In the genomic region with DNA sequence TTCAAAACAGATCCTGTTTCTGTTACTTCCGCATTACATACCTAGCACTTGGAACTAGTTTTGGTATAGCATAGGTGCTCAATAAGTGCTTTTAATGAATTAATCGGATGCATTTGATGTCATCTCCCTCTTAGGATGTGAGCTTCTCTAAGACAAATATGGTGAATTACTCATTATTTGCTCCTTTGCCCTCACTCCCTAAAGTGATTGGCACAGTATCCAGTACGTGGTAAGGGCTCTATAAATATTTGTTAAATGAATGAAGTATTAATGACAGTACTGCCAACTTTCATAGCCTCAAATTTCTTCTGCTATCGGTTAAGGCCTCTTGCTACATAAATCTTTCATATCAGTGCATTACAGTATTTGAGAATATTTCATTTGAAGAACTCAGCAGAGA, we compare ENCODE assay signal across 16 cellular contexts.
A peak's percentile ranks its signal among the peaks of the same experiment; 100 is the strongest.
DNase-seq lines count a peak whose midpoint lies in the region; ATAC-seq, FAIRE-seq and TF ChIP-seq lines count a peak whose summit lies in the region.
"Had no signal": no experiment of that assay in that cellular context is flagged by ENCODE, and none has a peak within 500 bp of the region (broad histone marks: within the 10 kb centered on the region; RNA-seq: fewer than 3 reads in every experiment).

No MANE protein-coding gene starts in this region.

- H3K36me3 ChIP-seq in Karpas-422 (ENCODE audit: insufficient read depth, low read length) (no peaks in the 10 kb centered on the region), K562 (ENCODE audit: control insufficient read depth, insufficient read depth, low read length) (no peaks in the 10 kb centered on the region), tibial artery (no peaks in the 10 kb centered on the region)

- DNase-seq in Karpas-422 = no peak
- no peak for DNase-seq in K562 (ENCODE audit: extremely low read depth in 1 of 4, low spot score in 3 of 4)
- no peak for DNase-seq in mesothelial cell of epicardium (ENCODE audit: low spot score in 2 of 2, unreplicated experiment in 2 of 2)
- no peak for DNase-seq in tibial artery
- DNase-seq in anterior cingulate cortex (lab: John Stamatoyannopoulos, UW) = no peak
- DNase-seq: Caco-2; CD8-positive, alpha-beta memory T cell; DMS79; GOT3; H9; KBM-7 had no signal

- intact Hi-C loops in K562 (cut with micrococcal nuclease) (no loop called here), tibial artery (cut with DNase I; ENCODE audit: low total_unique reads) (no loop called here)

- H3K9ac ChIP-seq in Karpas-422 (ENCODE audit: low read length) (no peak overlapping the region), K562 (ENCODE audit: insufficient read depth in 1 of 2, low read depth in 2 of 2, low read length in 2 of 2) (no peak overlapping the region)

- BruUV-seq in K562 (replicated peaks; lab: Mats Ljungman, UMichigan) = TSS peak; percentile 33

- H3K4me1 Mint-ChIP-seq in mesothelial cell of epicardium = peaks cover 9% of the 10 kb centered on the region
- H3K4me1 Mint-ChIP-seq: CD8-positive, alpha-beta memory T cell had no signal

- FAIRE-seq in K562 (lab: Jason Lieb, UNC) = no peak
- FAIRE-seq: GM12878, GM18507 had no signal

- no peak for TF ChIP-seq POLR2A in K562 (conservative IDR thresholded peaks at IDR 0.05)

- H3K4me1 ChIP-seq in Karpas-422 (ENCODE audit: low read length) = peaks cover 3% of the 10 kb centered on the region; the same call in 1 of the 2 replicates
- peaks cover 9 to 42% of the 10 kb centered on the region in 2 experiments; a peak in 4 of 5 replicates for H3K4me1 ChIP-seq in K562 (replicated peaks in 1 of 2; ENCODE audit: control insufficient read depth in 2 of 2, insufficient read depth in 2 of 2, low read length in 2 of 2)
- H3K4me1 ChIP-seq in tibial artery = no peaks in the 10 kb centered on the region

- peak overlapping the region; percentile 74 for H3K27ac Mint-ChIP-seq in mesothelial cell of epicardium
- H3K27ac Mint-ChIP-seq: CD8-positive, alpha-beta memory T cell; H9 had no signal

- H3K36me3 Mint-ChIP-seq in mesothelial cell of epicardium = no peaks in the 10 kb centered on the region
- H3K36me3 Mint-ChIP-seq: CD8-positive, alpha-beta memory T cell had no signal

- H2AFZ ChIP-seq in Karpas-422 (ENCODE audit: low read length) (0 out of 2 replicates have a peak overlapping the region, but pooled peaks have one; percentile 70), K562 (ENCODE audit: low read depth, low read length) (peak overlapping the region; percentile 77)

- CTCF ChIA-PET in K562 (lab: Yijun Ruan, JAX; ENCODE audit: low intra/inter-chr PET ratio) = interaction anchor here (0.5 kb wide), 1 partner anchor 562 kb away, joined by 3 read pairs; no protein-coding TSS in a partner anchor

- no peak overlapping the region for H3K4me2 ChIP-seq in Karpas-422 (ENCODE audit: low read depth, low read length, poor library complexity, severe bottlenecking)
- H3K4me2 ChIP-seq in K562 (ENCODE audit: insufficient read depth, low read length) = no peak overlapping the region

- H3K79me2 ChIP-seq in Karpas-422 (ENCODE audit: low read length) (no peaks in the 10 kb centered on the region), K562 (ENCODE audit: control insufficient read depth, insufficient read depth, low read length) (no peaks in the 10 kb centered on the region)

- H3K4me3 Mint-ChIP-seq in mesothelial cell of epicardium = no peak overlapping the region
- H3K4me3 Mint-ChIP-seq: CD8-positive, alpha-beta memory T cell; H9 had no signal

- H3K9me1 ChIP-seq in K562 (ENCODE audit: control insufficient read depth, insufficient read depth, low read length) = no peaks in the 10 kb centered on the region

- ATAC-seq in K562 (no peak), GM19023 (IDR thresholded peaks at IDR 0.05; ENCODE audit: unreplicated experiment) (no peak), GM21423 (IDR thresholded peaks at IDR 0.05; ENCODE audit: unreplicated experiment) (no peak)
- ATAC-seq: GM12878 had no signal

- WGBS in K562 (ENCODE audit: insufficient coverage, low coverage, missing lambda C conversion rate) = 68% methylated on average over 4 of the region's 4 CpGs

- H3K4me3 ChIP-seq in Karpas-422 (ENCODE audit: low read length) = no peak overlapping the region
- H3K4me3 ChIP-seq in K562 = no peak overlapping the region
- no peak overlapping the region for H3K4me3 ChIP-seq in tibial artery
- H3K4me3 ChIP-seq: GM12878 had no signal

- no peaks in the 10 kb centered on the region for H3K9me3 Mint-ChIP-seq in mesothelial cell of epicardium
- H3K9me3 Mint-ChIP-seq: CD8-positive, alpha-beta memory T cell; H9 had no signal

- H3K27ac ChIP-seq in Karpas-422 (ENCODE audit: low read length) (no peak overlapping the region), K562 (ENCODE audit: extremely low read depth, low read depth, low read length) (no peak overlapping the region), tibial artery (no peak overlapping the region)
- H3K27ac ChIP-seq: HL-60 had no signal

- in situ Hi-C loops in K562 (cut with MboI) = no loop called here

- H4K20me1 ChIP-seq in Karpas-422 (ENCODE audit: insufficient read depth, low read depth, low read length) = no peaks in the 10 kb centered on the region
- H4K20me1 ChIP-seq in K562 (replicated peaks; ENCODE audit: control insufficient read depth, insufficient read depth, low read length) = no peaks in the 10 kb centered on the region

- no peaks in the 10 kb centered on the region for H3K27me3 ChIP-seq in Karpas-422 (ENCODE audit: low read length)
- no peaks in the 10 kb centered on the region for H3K27me3 ChIP-seq in K562 (ENCODE audit: control insufficient read depth in 2 of 2, insufficient read depth in 2 of 2, low read length in 2 of 2)
- no peaks in the 10 kb centered on the region for H3K27me3 ChIP-seq in tibial artery

- POLR2A ChIA-PET in K562 (lab: Yijun Ruan, JAX) = interaction anchor here (0.7 kb wide), 1 partner anchor 34 kb away, joined by 4 read pairs; no protein-coding TSS in a partner anchor

- no peaks in the 10 kb centered on the region for H3K9me2 ChIP-seq in Karpas-422 (replicated peaks; ENCODE audit: insufficient read depth, low read length)

- no peaks in the 10 kb centered on the region for H3K9me3 ChIP-seq in Karpas-422 (ENCODE audit: low read length)
- H3K9me3 ChIP-seq in K562 (replicated peaks; ENCODE audit: control insufficient read depth, insufficient read depth, low read depth, low read length) = peaks cover 3% of the 10 kb centered on the region
- no peaks in the 10 kb centered on the region for H3K9me3 ChIP-seq in tibial artery
- H3K9me3 ChIP-seq: Caco-2 had no signal

- TF ChIP-seq EP300 in K562 (IDR thresholded peaks at IDR 0.05; ENCODE audit: low read length) = no peak

- H3K27me3 Mint-ChIP-seq in mesothelial cell of epicardium (ENCODE audit: low read depth) = no peaks in the 10 kb centered on the region

- TF ChIP-seq CTCF in K562 (IDR thresholded peaks at IDR 0.05 in 2 of 3, conservative IDR thresholded peaks at IDR 0.05 in 1 of 3; ENCODE audit: insufficient read depth in 2 of 3, low read depth in 1 of 3, low read length in 3 of 3) (no peak), mesothelial cell of epicardium (IDR thresholded peaks at IDR 0.05; ENCODE audit: unreplicated experiment) (no peak), tibial artery (IDR thresholded peaks at IDR 0.05) (no peak)

- TF ChIP-seq RAD21 in K562 (CRISPR knock-in tag; conservative IDR thresholded peaks at IDR 0.05 in 1 of 2, IDR thresholded peaks at IDR 0.05 in 1 of 2) = no peak

TF ChIP-seq in K562, 482 proteins besides CTCF, POLR2A, EP300 and RAD21 (continues in another document):
- no peak for TF ChIP-seq MYBL2 (IDR thresholded peaks at IDR 0.05; ENCODE audit: low read depth)
- no peak for TF ChIP-seq MYBL2 (CRISPR knock-in tag; IDR thresholded peaks at IDR 0.05; ENCODE audit: borderline replicate concordance)
- no peak for TF ChIP-seq ZNF830 (CRISPR knock-in tag; IDR thresholded peaks at IDR 0.05)
- no peak for TF ChIP-seq ZNF124 (CRISPR knock-in tag; IDR thresholded peaks at IDR 0.05)
- TF ChIP-seq SREBF1 (IDR thresholded peaks at IDR 0.05; ENCODE audit: borderline replicate concordance, low read depth, low read length) = no peak
- TF ChIP-seq, protein P1, sequence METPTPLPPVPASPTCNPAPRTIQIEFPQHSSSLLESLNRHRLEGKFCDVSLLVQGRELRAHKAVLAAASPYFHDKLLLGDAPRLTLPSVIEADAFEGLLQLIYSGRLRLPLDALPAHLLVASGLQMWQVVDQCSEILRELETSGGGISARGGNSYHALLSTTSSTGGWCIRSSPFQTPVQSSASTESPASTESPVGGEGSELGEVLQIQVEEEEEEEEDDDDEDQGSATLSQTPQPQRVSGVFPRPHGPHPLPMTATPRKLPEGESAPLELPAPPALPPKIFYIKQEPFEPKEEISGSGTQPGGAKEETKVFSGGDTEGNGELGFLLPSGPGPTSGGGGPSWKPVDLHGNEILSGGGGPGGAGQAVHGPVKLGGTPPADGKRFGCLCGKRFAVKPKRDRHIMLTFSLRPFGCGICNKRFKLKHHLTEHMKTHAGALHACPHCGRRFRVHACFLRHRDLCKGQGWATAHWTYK (CRISPR knock-in tag; IDR thresholded peaks at IDR 0.05) = no peak
- TF ChIP-seq, protein P2, sequence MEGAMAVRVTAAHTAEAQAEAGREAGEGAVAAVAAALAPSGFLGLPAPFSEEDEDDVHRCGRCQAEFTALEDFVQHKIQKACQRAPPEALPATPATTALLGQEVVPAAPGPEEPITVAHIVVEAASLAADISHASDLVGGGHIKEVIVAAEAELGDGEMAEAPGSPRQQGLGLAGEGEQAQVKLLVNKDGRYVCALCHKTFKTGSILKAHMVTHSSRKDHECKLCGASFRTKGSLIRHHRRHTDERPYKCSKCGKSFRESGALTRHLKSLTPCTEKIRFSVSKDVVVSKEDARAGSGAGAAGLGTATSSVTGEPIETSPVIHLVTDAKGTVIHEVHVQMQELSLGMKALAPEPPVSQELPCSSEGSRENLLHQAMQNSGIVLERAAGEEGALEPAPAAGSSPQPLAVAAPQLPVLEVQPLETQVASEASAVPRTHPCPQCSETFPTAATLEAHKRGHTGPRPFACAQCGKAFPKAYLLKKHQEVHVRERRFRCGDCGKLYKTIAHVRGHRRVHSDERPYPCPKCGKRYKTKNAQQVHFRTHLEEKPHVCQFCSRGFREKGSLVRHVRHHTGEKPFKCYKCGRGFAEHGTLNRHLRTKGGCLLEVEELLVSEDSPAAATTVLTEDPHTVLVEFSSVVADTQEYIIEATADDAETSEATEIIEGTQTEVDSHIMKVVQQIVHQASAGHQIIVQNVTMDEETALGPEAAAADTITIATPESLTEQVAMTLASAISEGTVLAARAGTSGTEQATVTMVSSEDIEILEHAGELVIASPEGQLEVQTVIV (CRISPR knock-in tag; IDR thresholded peaks at IDR 0.05; ENCODE audit: borderline replicate concordance) = no peak
- no peak for TF ChIP-seq CBX1 (IDR thresholded peaks at IDR 0.05; ENCODE audit: low read depth)
